ENCODE assay signal across 22 cellular contexts in genomic region chr2:172454404-172455120, GRCh38. TPM values are rescaled to one million over a fixed set of nuclear protein-coding genes. Genes with fewer than 3 reads are reported as not detected.
DNase-seq lines count a peak whose midpoint lies in the region; ATAC-seq and TF ChIP-seq lines count a peak whose summit lies in the region.
"Had no signal": no experiment of that assay in that cellular context is flagged by ENCODE, and none has a peak within 500 bp of the region (broad histone marks: within the 10 kb centered on the region; RNA-seq: fewer than 3 reads in every experiment).

No MANE protein-coding gene starts in this region.

- CTCF ChIA-PET in RWPE1 (lab: Yijun Ruan, JAX) = interaction anchor here (1.4 to 2.2 kb wide), 2 partner anchors 8 to 12 kb away, joined by 3 to 8 read pairs; no protein-coding TSS in a partner anchor

- DNase-seq in right cardiac atrium = no peak
- DNase-seq in left cardiac atrium = no peak
- no peak for DNase-seq in RWPE1 (ENCODE audit: low spot score)
- no peak for DNase-seq in epithelial cell of prostate (ENCODE audit: low read depth, low spot score)
- DNase-seq in stimulated activated effector memory CD8-positive, alpha-beta T cell treated with anti-CD3 and anti-CD28 coated beads, Interleukin-12 subunit alpha, Interleukin-12 subunit beta, amount 100 ng/mL, for 72 hours (ENCODE audit: low spot score in 2 of 2) = no peak
- DNase-seq in NOMO-1 (lab: John Stamatoyannopoulos, UW; ENCODE audit: unreplicated experiment in 2 of 2) = no peak
- DNase-seq in NCI-H2227 treated with DMSO at 0.1 percent for 48 hours (lab: John Stamatoyannopoulos, UW) = no peak
- DNase-seq in AG08395 (ENCODE audit: low spot score) = no peak
- DNase-seq: activated CD4-positive, CD25-positive, alpha-beta regulatory T cell; activated CD8-positive, alpha-beta memory T cell treated with anti-CD3 and anti-CD28 coated beads for 24 hours; activated naive CD8-positive, alpha-beta T cell treated with anti-CD3 and anti-CD28 coated beads, Interleukin-2, amount 10 ng/mL, durations not matched to agents 7 days and 5 days; effector CD4-positive, alpha-beta T cell; left ventricle myocardium superior; midbrain; MM.1S; NCI-H2171; stimulated activated CD4-positive, alpha-beta T cell treated with anti-CD3 and anti-CD28 coated beads, Interleukin-1b, Interleukin-23, amount 100 ng/mL, for 48 hours; T1000; testis had no signal

- no peaks in the 10 kb centered on the region for H3K9me3 ChIP-seq in right cardiac atrium (ENCODE audit: control insufficient read depth, low read length)
- H3K9me3 ChIP-seq: testis had no signal

- H3K4me1 Mint-ChIP-seq in stimulated activated effector memory CD8-positive, alpha-beta T cell treated with anti-CD3 and anti-CD28 coated beads, Interleukin-12 subunit alpha, Interleukin-12 subunit beta, amount 100 ng/mL, for 72 hours = peaks cover 54% of the 10 kb centered on the region

- peak overlapping the region; percentile 50 for H3K27ac Mint-ChIP-seq in stimulated activated effector memory CD8-positive, alpha-beta T cell treated with anti-CD3 and anti-CD28 coated beads, Interleukin-12 subunit alpha, Interleukin-12 subunit beta, amount 100 ng/mL, for 72 hours
- H3K27ac Mint-ChIP-seq: progenitor cell of endocrine pancreas had no signal

- WGBS in right cardiac atrium = 65% methylated on average over 6 of the region's 6 CpGs

- intact Hi-C loops in right cardiac atrium (cut with DNase I) = no loop called here
- intact Hi-C loops in left cardiac atrium (cut with DNase I) = no loop called here

- H3K4me3 Mint-ChIP-seq in stimulated activated effector memory CD8-positive, alpha-beta T cell treated with anti-CD3 and anti-CD28 coated beads, Interleukin-12 subunit alpha, Interleukin-12 subunit beta, amount 100 ng/mL, for 72 hours = no peak overlapping the region
- H3K4me3 Mint-ChIP-seq: activated naive CD8-positive, alpha-beta T cell treated with anti-CD3 and anti-CD28 coated beads, Interleukin-2, amount 10 ng/mL, durations not matched to agents 7 days and 5 days had no signal

- no peaks in the 10 kb centered on the region for H3K36me3 Mint-ChIP-seq in stimulated activated effector memory CD8-positive, alpha-beta T cell treated with anti-CD3 and anti-CD28 coated beads, Interleukin-12 subunit alpha, Interleukin-12 subunit beta, amount 100 ng/mL, for 72 hours

- no peaks in the 10 kb centered on the region for H3K27me3 ChIP-seq in right cardiac atrium (ENCODE audit: control insufficient read depth, insufficient read depth)
- H3K27me3 ChIP-seq: testis had no signal

- H3K4me3 ChIP-seq in right cardiac atrium (ENCODE audit: low read length) = no peak overlapping the region
- H3K4me3 ChIP-seq: K562, testis had no signal

- no peak for TF ChIP-seq CTCF in RWPE1 (conservative IDR thresholded peaks at IDR 0.05; ENCODE audit: low read depth)

- H3K27ac ChIP-seq in right cardiac atrium (ENCODE audit: low read length) = peak overlapping the region; percentile 20
- H3K27ac ChIP-seq in RWPE1 = peak overlapping the region; percentile 29
- H3K27ac ChIP-seq in epithelial cell of prostate = peak overlapping the region; percentile 87
- H3K27ac ChIP-seq: testis had no signal

- ATAC-seq in right cardiac atrium (no peak), left cardiac atrium (no peak)
- ATAC-seq in stimulated activated effector memory CD8-positive, alpha-beta T cell treated with anti-CD3 and anti-CD28 coated beads, Interleukin-12 subunit alpha, Interleukin-12 subunit beta, amount 100 ng/mL, for 72 hours = no peak
- ATAC-seq: K562, left ventricle myocardium superior had no signal

- H3K9me3 Mint-ChIP-seq in stimulated activated effector memory CD8-positive, alpha-beta T cell treated with anti-CD3 and anti-CD28 coated beads, Interleukin-12 subunit alpha, Interleukin-12 subunit beta, amount 100 ng/mL, for 72 hours = no peaks in the 10 kb centered on the region
- H3K9me3 Mint-ChIP-seq: activated naive CD8-positive, alpha-beta T cell treated with anti-CD3 and anti-CD28 coated beads, Interleukin-2, amount 10 ng/mL, durations not matched to agents 7 days and 5 days; CD8-positive, alpha-beta memory T cell had no signal

- peaks cover 17% of the 10 kb centered on the region for H3K4me1 ChIP-seq in right cardiac atrium (ENCODE audit: control insufficient read depth, insufficient read depth, low read length)

- POLR2A ChIA-PET in RWPE1 (lab: Yijun Ruan, JAX; ENCODE audit: low non-redundant PET) = no interaction called here

RNA-seq across cellular contexts. Expression of gene ITGA6, which starts 27.2 kb away (rescaled TPM):
- total RNA-seq in right cardiac atrium = 10 to 100 TPM; 24.0 to 38.3 (median 32.1) TPM
- polyA plus RNA-seq in right cardiac atrium = 14.8 TPM
- total RNA-seq in left cardiac atrium = 10 to 100 TPM; 47.0 to 53.3 TPM

Comparison
In these comparisons a context has a peak if more than half of its experiments do, and no peak if none do; other contexts are left out.
1. H3K27ac ChIP-seq: peak in every context shown above with its lines; median percentile 87 in epithelial cell of prostate; 29 in RWPE1; 20 in right cardiac atrium.